ENCODE assay signal across 1 cellular context in the genomic region with DNA sequence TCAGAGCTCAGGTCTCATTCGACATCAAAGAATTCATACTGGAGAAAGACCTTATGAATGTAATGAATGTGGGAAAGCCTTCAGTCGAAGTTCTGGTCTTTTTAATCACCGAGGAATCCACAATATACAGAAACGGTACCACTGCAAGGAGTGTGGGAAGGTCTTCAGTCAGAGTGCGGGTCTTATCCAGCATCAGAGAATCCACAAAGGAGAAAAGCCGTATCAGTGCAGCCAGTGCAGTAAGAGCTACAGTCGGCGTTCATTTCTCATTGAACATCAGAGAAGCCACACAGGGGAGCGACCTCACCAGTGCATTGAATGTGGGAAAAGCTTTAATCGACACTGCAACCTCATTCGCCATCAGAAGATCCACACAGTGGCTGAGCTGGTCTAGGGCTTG.
A peak's percentile ranks its signal among the peaks of the same experiment; 100 is the strongest.
TF ChIP-seq lines count a peak whose summit lies in the region.

No MANE protein-coding gene starts in this region.

TF ChIP-seq in HepG2, 621 proteins besides CTCF, POLR2A, EP300 and RAD21:
- TF ChIP-seq RBFOX2 (IDR thresholded peaks at IDR 0.05; ENCODE audit: low read depth, low read length): 0 out of 2 replicates have a peak, but pooled peaks have one; percentile 28
- no peak for TF ChIP-seq KDM1A (CRISPR knock-in tag; IDR thresholded peaks at IDR 0.05)
